ENCODE assay signal across 9 cellular contexts in the genomic region with DNA sequence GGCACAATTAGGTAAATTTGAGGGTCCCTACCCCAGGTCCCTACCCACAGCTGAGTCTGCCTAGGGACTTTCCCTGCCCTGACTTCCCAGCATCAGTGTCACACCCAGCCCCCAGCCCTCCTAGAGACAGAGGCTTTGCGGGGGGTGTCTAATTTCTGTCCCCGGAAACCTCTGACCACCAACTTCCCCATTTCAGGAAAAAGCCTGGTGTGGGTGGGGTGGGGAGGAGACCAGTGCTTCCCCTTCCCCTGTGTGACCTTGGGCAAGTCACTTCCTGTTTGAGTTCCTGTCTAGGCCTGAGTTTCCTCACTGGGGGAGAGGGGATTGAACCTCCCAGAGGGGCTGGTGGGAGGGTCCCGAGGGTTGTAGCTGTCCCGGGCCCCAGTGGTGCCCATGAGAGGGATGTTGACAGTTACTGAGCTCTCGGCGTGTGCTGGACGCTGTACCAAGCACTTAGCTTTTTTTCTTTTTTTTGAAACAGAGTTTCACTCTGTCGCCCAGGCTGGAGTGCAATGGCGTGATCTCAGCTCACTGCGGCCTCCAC. TPM values are rescaled to one million over a fixed set of nuclear protein-coding genes. Genes with fewer than 3 reads are reported as not detected.
DNase-seq lines count a peak whose midpoint lies in the region; ATAC-seq and TF ChIP-seq lines count a peak whose summit lies in the region.
"Had no signal": no experiment of that assay in that cellular context is flagged by ENCODE, and none has a peak within 500 bp of the region (broad histone marks: within the 10 kb centered on the region; RNA-seq: fewer than 3 reads in every experiment).

No MANE protein-coding gene starts in this region.

- H3K4me3 Mint-ChIP-seq in CD14-positive monocyte (peak overlapping the region; percentile 74 to 80), H9 (no peak overlapping the region)

- H3K4me3 ChIP-seq in Loucy (ENCODE audit: low read length, poor library complexity, severe bottlenecking) = no peak overlapping the region
- peak overlapping the region in 1 of 4 donors; percentile 39 for H3K4me3 ChIP-seq in adrenal gland
- H3K4me3 ChIP-seq in mucosa of descending colon = no peak overlapping the region

- H3K23ac ChIP-seq in H9 (ENCODE audit: insufficient read length, low read depth, low read length) = no peak overlapping the region

- DNase-seq in CD14-positive monocyte (ENCODE audit: low spot score) (peak; percentile 96), adrenal gland (peak in 4 of 7 donors; percentile 46 to 78 (median 58)), mucosa of descending colon (peak; percentile 59 to 73 (median 72)), amniotic stem cell (lab: John Stamatoyannopoulos, UW) (no peak), H9 (no peak)
- DNase-seq: SHP77 had no signal

- TF ChIP-seq POLR2A in adrenal gland (IDR thresholded peaks at IDR 0.05) = no peak

- H2BK15ac ChIP-seq in H9 (ENCODE audit: low read depth, low read length) = no peak overlapping the region

- H2AFZ ChIP-seq in Loucy (ENCODE audit: low read length) = no peak overlapping the region
- H2AFZ ChIP-seq in H9 (ENCODE audit: low read length) = no peak overlapping the region

- H3K18ac ChIP-seq in H9 (ENCODE audit: insufficient read length, low read depth, low read length) = no peak overlapping the region

- 71 to 76% (median 73%) methylated on average over 8 to 10 of the region's 10 CpGs for WGBS in adrenal gland, 4 donors
- no CpG with 5 or more reads among the region's 10 CpGs for WGBS in H9 (ENCODE audit: extremely low coverage, insufficient read length, low lambda C conversion rate)

- no peak for TF ChIP-seq CTCF in CD14-positive monocyte (IDR thresholded peaks at IDR 0.05)
- TF ChIP-seq CTCF in Loucy (conservative IDR thresholded peaks at IDR 0.05; ENCODE audit: low read length) = no peak
- TF ChIP-seq CTCF in adrenal gland (IDR thresholded peaks at IDR 0.05) = no peak
- TF ChIP-seq CTCF in mucosa of descending colon (IDR thresholded peaks at IDR 0.05) = no peak
- no peak for TF ChIP-seq CTCF in H9 (conservative IDR thresholded peaks at IDR 0.05)

- no peak overlapping the region for H2BK5ac ChIP-seq in H9 (ENCODE audit: insufficient read length, low read length)

- no peak overlapping the region for H2BK12ac ChIP-seq in H9 (ENCODE audit: insufficient read length, low read depth, low read length)

- no peak overlapping the region for H4K8ac ChIP-seq in H9 (replicated peaks; ENCODE audit: insufficient read length, low read depth, low read length)

- H3K9me2 ChIP-seq in Loucy (replicated peaks; ENCODE audit: low read depth, low read length) = no peaks in the 10 kb centered on the region

- peak overlapping the region; percentile 59 for H3K4me2 ChIP-seq in Loucy (ENCODE audit: low read depth, low read length, poor library complexity, severe bottlenecking)
- no peak overlapping the region for H3K4me2 ChIP-seq in H9 (ENCODE audit: insufficient read depth, insufficient read length, low read length)

- H3K4me1 ChIP-seq in Loucy (ENCODE audit: insufficient read depth, low read length, poor library complexity, severe bottlenecking) (peaks cover 42% of the 10 kb centered on the region), adrenal gland (replicated peaks in 1 of 2) (peaks cover 13 to 35% of the 10 kb centered on the region in 2 donors), mucosa of descending colon (ENCODE audit: low read depth) (peaks cover 75% of the 10 kb centered on the region), H9 (ENCODE audit: insufficient read depth, low read length) (no peaks in the 10 kb centered on the region; the same call in 1 of the 2 replicates)

- H3K9me3 Mint-ChIP-seq in CD14-positive monocyte (no peaks in the 10 kb centered on the region), H9 (no peaks in the 10 kb centered on the region)

- H3K27me3 ChIP-seq in Loucy (ENCODE audit: insufficient read depth, low read length, poor library complexity, severe bottlenecking) (no peaks in the 10 kb centered on the region), adrenal gland (no peaks in the 10 kb centered on the region), H9 (ENCODE audit: insufficient read depth, low read length) (no peaks in the 10 kb centered on the region)

- H3K14ac ChIP-seq in H9 (ENCODE audit: insufficient read depth, low read length) = no peak overlapping the region

- H4K91ac ChIP-seq in H9 (ENCODE audit: insufficient read length, low read depth, low read length) = no peak overlapping the region

- H3K4ac ChIP-seq in H9 (ENCODE audit: low read depth, low read length) = no peak overlapping the region

- no peaks in the 10 kb centered on the region for H3F3A ChIP-seq in Loucy (ENCODE audit: low read depth)

- no peak overlapping the region for H3K9ac ChIP-seq in Loucy (ENCODE audit: low read depth, low read length, poor library complexity, severe bottlenecking)
- no peak overlapping the region for H3K9ac ChIP-seq in H9 (ENCODE audit: extremely low read depth, insufficient read length, low read length)

- peak; percentile 42 for ATAC-seq in mucosa of descending colon
- ATAC-seq in GM19467 (IDR thresholded peaks at IDR 0.05; ENCODE audit: unreplicated experiment) = no peak
- ATAC-seq in GM21528 (IDR thresholded peaks at IDR 0.05; ENCODE audit: low FRiP score, unreplicated experiment) = no peak

- H3K36me3 ChIP-seq in Loucy (ENCODE audit: insufficient read depth, low read length) (peaks cover 45% of the 10 kb centered on the region; the same call in 1 of the 2 replicates), adrenal gland (replicated peaks in 1 of 2) (peaks cover 0 to 24% of the 10 kb centered on the region in 2 donors), mucosa of descending colon (ENCODE audit: low read depth) (peaks cover 8% of the 10 kb centered on the region)

- no peak overlapping the region for H4K5ac ChIP-seq in H9 (ENCODE audit: insufficient read length, low read depth, low read length)

- H3T11ph ChIP-seq in H9 (ENCODE audit: low read length) = no peak overlapping the region

- intact Hi-C loops in CD14-positive monocyte (cut with micrococcal nuclease) = no loop called here
- intact Hi-C loops in adrenal gland (cut with DNase I) = no loop called here
- intact Hi-C loops in mucosa of descending colon (cut with DNase I, micrococcal nuclease) = no loop called here

- no peak overlapping the region for H3K56ac ChIP-seq in H9 (ENCODE audit: insufficient read length, low read depth, low read length)

- H4K20me1 ChIP-seq in Loucy (ENCODE audit: insufficient read depth, low read length, poor library complexity, severe bottlenecking) (peaks cover 65% of the 10 kb centered on the region), H9 (ENCODE audit: control insufficient read depth, insufficient read depth, insufficient read length) (no peaks in the 10 kb centered on the region)

- H3K27ac ChIP-seq in adrenal gland (peak overlapping the region in 4 of 5 donors; percentile 32 to 79 (median 50)), H9 (ENCODE audit: insufficient read length, low read depth, low read length) (no peak overlapping the region)

- H3K23me2 ChIP-seq in H9 (ENCODE audit: insufficient read length, low read depth, low read length, poor library complexity, severe bottlenecking) = no peaks in the 10 kb centered on the region

- peaks cover 22% of the 10 kb centered on the region for H3K79me1 ChIP-seq in H9 (ENCODE audit: insufficient read depth, low read depth, low read length, poor library complexity, severe bottlenecking)

- peaks cover 75% of the 10 kb centered on the region for H3K79me2 ChIP-seq in Loucy (ENCODE audit: insufficient read depth, low read length)
- peaks cover 32% of the 10 kb centered on the region; the same call in 1 of the 2 replicates for H3K79me2 ChIP-seq in H9 (ENCODE audit: insufficient read depth, low read length)

- H3K27me3 Mint-ChIP-seq in CD14-positive monocyte (ENCODE audit: low read depth in 3 of 3) = no peaks in the 10 kb centered on the region
- no peaks in the 10 kb centered on the region; the same call in 1 of the 2 replicates for H3K27me3 Mint-ChIP-seq in H9 (ENCODE audit: low read depth)

- H3K27ac Mint-ChIP-seq in CD14-positive monocyte = peak overlapping the region; percentile 97 to 99 (median 99)
- H3K27ac Mint-ChIP-seq in H9 = no peak overlapping the region

- H3K9me3 ChIP-seq in Loucy (ENCODE audit: insufficient read depth, low read depth, low read length) (no peaks in the 10 kb centered on the region), adrenal gland (replicated peaks in 1 of 3) (no peaks in the 10 kb centered on the region), mucosa of descending colon (no peaks in the 10 kb centered on the region), H9 (ENCODE audit: control insufficient read depth, low read depth, low read length) (no peaks in the 10 kb centered on the region)

- H2BK20ac ChIP-seq in H9 (ENCODE audit: low read depth, low read length, poor library complexity, severe bottlenecking) = no peak overlapping the region

- H2AK5ac ChIP-seq in H9 (ENCODE audit: insufficient read length, low read length) = no peak overlapping the region

- H3K36me3 Mint-ChIP-seq in CD14-positive monocyte (peaks cover 49 to 86% of the 10 kb centered on the region in 2 donors), H9 (ENCODE audit: insufficient read depth in 1 of 3, low read depth in 3 of 3) (peaks cover 23 to 45% (median 34%) of the 10 kb centered on the region in 3 experiments)

- H2BK120ac ChIP-seq in H9 (ENCODE audit: low read depth, low read length, poor library complexity, severe bottlenecking) = no peak overlapping the region

- H3K4me1 Mint-ChIP-seq in CD14-positive monocyte (peaks cover 75% of the 10 kb centered on the region), H9 (peaks cover 5 to 7% of the 10 kb centered on the region in 2 experiments)

RNA-seq across cellular contexts. Expression of a gene that starts 7.9 kb away (rescaled TPM):
- 100 to 1,000 TPM; 132 to 144 TPM for polyA plus RNA-seq in CD14-positive monocyte
- 100 to 1,000 TPM in 2 of 8 donors, 10 to 100 TPM in 6; 41.4 to 118 (median 68.8) TPM for total RNA-seq in adrenal gland
- polyA plus RNA-seq in adrenal gland = 10 to 100 TPM; 30.2 to 96.2 (median 62.9) TPM
- 100 to 1,000 TPM; 190 to 252 (median 235) TPM for total RNA-seq in mucosa of descending colon
- 157 and 162 TPM in 2 replicates for total RNA-seq in H9 (2021)

RNA-seq across cellular contexts. Expression of a gene that starts 16.9 kb away (rescaled TPM):
- polyA plus RNA-seq in CD14-positive monocyte = 1 to 10 TPM; 1.3 to 2.7 TPM
- 1 to 10 TPM in 6 of 8 donors, not detected in 2; 1.2 to 2.5 (median 1.7) TPM for total RNA-seq in adrenal gland
- polyA plus RNA-seq in adrenal gland = 1 to 10 TPM in 2 of 3 donors, under 1 TPM in 1; 0.99 to 3.7 (median 1.7) TPM
- total RNA-seq in mucosa of descending colon = 1 to 10 TPM in 1 of 3 donors, under 1 TPM in 2; 0.43 to 1.3 (median 0.87) TPM
- 7.7 and 8.1 TPM in 2 replicates for total RNA-seq in H9 (2021)

RNA-seq across cellular contexts. Expression of a gene that starts 18.3 kb away (rescaled TPM):
- polyA plus RNA-seq in CD14-positive monocyte = 1 to 10 TPM; 1.5 to 2.7 TPM
- total RNA-seq in adrenal gland = 10 to 100 TPM in 7 of 8 donors, 1 to 10 TPM in 1; 8.6 to 65.8 (median 20.7) TPM
- 10 to 100 TPM in 1 of 3 donors, 1 to 10 TPM in 2; 4.8 to 11.8 (median 7.4) TPM for polyA plus RNA-seq in adrenal gland
- 10 to 100 TPM in 1 of 3 donors, 1 to 10 TPM in 2; 3.1 to 18.2 (median 6.2) TPM for total RNA-seq in mucosa of descending colon
- total RNA-seq in H9 (2021) = 18.9 and 20.1 TPM in 2 replicates

RNA-seq across cellular contexts. Expression of a gene that starts 47.4 kb away (rescaled TPM):
- 10 to 100 TPM; 27.3 to 28.2 TPM for polyA plus RNA-seq in CD14-positive monocyte
- total RNA-seq in adrenal gland = 10 to 100 TPM in 1 of 8 donors, 1 to 10 TPM in 7; 1.0 to 21.7 (median 2.8) TPM
- 10 to 100 TPM in 1 of 3 donors, 1 to 10 TPM in 1, under 1 TPM in 1; 0.95 to 11.1 (median 4.3) TPM for polyA plus RNA-seq in adrenal gland
- total RNA-seq in mucosa of descending colon = 10 to 100 TPM in 1 of 3 donors, 1 to 10 TPM in 1, under 1 TPM in 1; 0.58 to 10.3 (median 1.6) TPM
- 1.7 and 2.5 TPM in 2 replicates for total RNA-seq in H9 (2021)

Comparison
In these comparisons a context has a peak if more than half of its experiments do, and no peak if none do; other contexts are left out.
1. DNase-seq: peak in CD14-positive monocyte (single experiment), adrenal gland (4 of 7) and mucosa of descending colon (3 of 3); none in amniotic stem cell (single experiment) and H9 (single experiment).
2. H3K27ac Mint-ChIP-seq: peak in CD14-positive monocyte (7 of 7); none in H9 (0 of 3).
3. H3K4me3 Mint-ChIP-seq: peak in CD14-positive monocyte (2 of 2); none in H9 (0 of 2).